ENCODE assay signal across 13 cellular contexts in genomic region chr17:83084214-83084613, GRCh38. TPM values are rescaled to one million over a fixed set of nuclear protein-coding genes. Genes with fewer than 3 reads are reported as not detected.
DNase-seq lines count a peak whose midpoint lies in the region; ATAC-seq and TF ChIP-seq lines count a peak whose summit lies in the region.
"Had no signal": no experiment of that assay in that cellular context is flagged by ENCODE, and none has a peak within 500 bp of the region (broad histone marks: within the 10 kb centered on the region; RNA-seq: fewer than 3 reads in every experiment).

No MANE protein-coding gene starts in this region.

- no peak overlapping the region for H3K4me3 Mint-ChIP-seq in T-cell
- H3K4me3 Mint-ChIP-seq: memory B cell had no signal

- H3K27me3 ChIP-seq in ACC112 (ENCODE audit: insufficient read depth, low read length) (no peaks in the 10 kb centered on the region; the same call in 1 of the 2 replicates), HUES48 (ENCODE audit: control insufficient read depth, insufficient read depth, low read length) (peaks cover 18% of the 10 kb centered on the region), neuronal stem cell (ENCODE audit: control insufficient read depth in 3 of 3, insufficient read depth in 3 of 3, low read depth in 1 of 3, low read length in 3 of 3) (peaks cover 0 to 15% (median 4%) of the 10 kb centered on the region in 3 experiments)

- no peak overlapping the region for H2BK120ac ChIP-seq in neuronal stem cell (ENCODE audit: low read depth, low read length)

- H2BK5ac ChIP-seq in neuronal stem cell (ENCODE audit: low read length): no peak overlapping the region

- H3K9me3 Mint-ChIP-seq in T-cell: no peaks in the 10 kb centered on the region
- H3K9me3 Mint-ChIP-seq: activated naive CD4-positive, alpha-beta T cell treated with anti-CD3 and anti-CD28 coated beads, Interleukin-2, amount 50 U/mL, for 24 hours; memory B cell had no signal

- H2BK12ac ChIP-seq in neuronal stem cell (ENCODE audit: low read length): no peak overlapping the region

- ATAC-seq in HG03457 (IDR thresholded peaks at IDR 0.05; ENCODE audit: unreplicated experiment) (no peak), T-cell (replicated peaks in 1 of 4) (no peak), HG03565 (IDR thresholded peaks at IDR 0.05; ENCODE audit: unreplicated experiment) (no peak)

- H2BK15ac ChIP-seq in neuronal stem cell (ENCODE audit: low read length): no peak overlapping the region

- H3K36me3 ChIP-seq in ACC112 (ENCODE audit: insufficient read depth, low read length) (peaks cover 6% of the 10 kb centered on the region; the same call in 1 of the 2 replicates), HUES48 (ENCODE audit: control insufficient read depth, insufficient read depth, low read length) (peaks cover 3% of the 10 kb centered on the region; the same call in 1 of the 2 replicates), neuronal stem cell (replicated peaks in 1 of 2; ENCODE audit: control insufficient read depth in 2 of 2, insufficient read depth in 2 of 2, low read length in 2 of 2) (peaks cover 0 to 32% of the 10 kb centered on the region in 2 donors)

- no peak overlapping the region for H3K18ac ChIP-seq in neuronal stem cell (ENCODE audit: low read length)

- DNase-seq in coronary artery (ENCODE audit: low spot score) (no peak), neuronal stem cell (ENCODE audit: low spot score) (no peak), T-cell (no peak)
- no peak for DNase-seq in NK-92 treated with Interleukin-12 subunit alpha and Interleukin-12 subunit beta, amount 100 ng/mL, for 24 hours (lab: John Stamatoyannopoulos, UW)
- DNase-seq: COR-L47, erythroblast, NCI-H2171 had no signal

- peak overlapping the region; percentile 48; the same call in 1 of the 2 replicates for H3K9ac ChIP-seq in HUES48 (ENCODE audit: low read depth, low read length)
- H3K9ac ChIP-seq in neuronal stem cell (ENCODE audit: low read depth, low read length, poor library complexity): no peak overlapping the region

- no peak overlapping the region for H4K91ac ChIP-seq in neuronal stem cell (ENCODE audit: low read depth, low read length, poor library complexity)

- H3K4me1 Mint-ChIP-seq in T-cell: peaks cover 13 to 48% (median 39%) of the 10 kb centered on the region in 3 donors

- H3K36me3 Mint-ChIP-seq in T-cell: no peaks in the 10 kb centered on the region
- H3K36me3 Mint-ChIP-seq: activated naive CD4-positive, alpha-beta T cell treated with anti-CD3 and anti-CD28 coated beads, Interleukin-2, amount 50 U/mL, for 24 hours had no signal

- H3K27ac ChIP-seq in ACC112 (ENCODE audit: low read depth, low read length) (peak overlapping the region; percentile 89), HUES48 (ENCODE audit: low read depth, low read length) (peak overlapping the region; percentile 83), coronary artery (peak overlapping the region; percentile 94 to 98), neuronal stem cell (replicated peaks; ENCODE audit: low read length) (no peak overlapping the region)

- H3K4me1 ChIP-seq in ACC112 (ENCODE audit: control insufficient read depth, insufficient read depth, low read length, unreplicated experiment) (peaks cover 44% of the 10 kb centered on the region), HUES48 (ENCODE audit: control insufficient read depth, insufficient read depth, low read length) (peaks cover 30% of the 10 kb centered on the region), neuronal stem cell (ENCODE audit: control insufficient read depth in 2 of 2, insufficient read depth in 1 of 2, low read depth in 1 of 2, low read length in 2 of 2) (peaks cover 7 to 10% of the 10 kb centered on the region in 2 donors)

- H2AK5ac ChIP-seq in neuronal stem cell (ENCODE audit: low read depth, low read length): no peak overlapping the region

- no peak overlapping the region for H3K4ac ChIP-seq in neuronal stem cell (ENCODE audit: low read length)

- peak overlapping the region; percentile 80 for H3K23ac ChIP-seq in neuronal stem cell (ENCODE audit: low read depth, low read length, poor library complexity)

- no peak for TF ChIP-seq CTCF in coronary artery (IDR thresholded peaks at IDR 0.05)

- H3K9me3 ChIP-seq in HUES48 (ENCODE audit: control insufficient read depth, insufficient read depth, low read length) (no peaks in the 10 kb centered on the region), neuronal stem cell (replicated peaks in 1 of 2; ENCODE audit: control insufficient read depth in 2 of 2, insufficient read depth in 1 of 2, low read depth in 1 of 2, low read length in 2 of 2) (no peaks in the 10 kb centered on the region)

- H4K8ac ChIP-seq in neuronal stem cell (ENCODE audit: low read depth, low read length): no peak overlapping the region

- H2AFZ ChIP-seq in ACC112 (ENCODE audit: low read length, unreplicated experiment) (no peak overlapping the region), neuronal stem cell (ENCODE audit: low read length) (no peak overlapping the region)

- peak overlapping the region; percentile 39 for H3K4me3 ChIP-seq in ACC112 (ENCODE audit: low read depth, low read length)
- 0 out of 2 replicates have a peak overlapping the region, but pooled peaks have one; percentile 10 for H3K4me3 ChIP-seq in HUES48 (ENCODE audit: low read depth, low read length)
- H3K4me3 ChIP-seq in coronary artery: peak overlapping the region; percentile 83
- H3K4me3 ChIP-seq in neuronal stem cell (ENCODE audit: low read length in 2 of 2): no peak overlapping the region

- no peaks in the 10 kb centered on the region for H3K27me3 Mint-ChIP-seq in T-cell
- H3K27me3 Mint-ChIP-seq: memory B cell had no signal

- peaks cover 17% of the 10 kb centered on the region for H3K79me1 ChIP-seq in neuronal stem cell (ENCODE audit: low read depth, low read length)

- no CpG with 5 or more reads among the region's 9 CpGs for WGBS in neuronal stem cell (ENCODE audit: extremely low coverage in 2 of 2, insufficient read length in 2 of 2, insufficient replicate concordance in 1 of 2), 2 donors

- H3K27ac Mint-ChIP-seq in T-cell: peak overlapping the region in 1 of 2 donors; percentile 70
- H3K27ac Mint-ChIP-seq: memory B cell had no signal

- no peak overlapping the region for H3K4me2 ChIP-seq in neuronal stem cell (ENCODE audit: insufficient read depth, low read length, poor library complexity, severe bottlenecking)

- no peak overlapping the region for H3K14ac ChIP-seq in neuronal stem cell (ENCODE audit: low read length)

- POLR2A ChIA-PET in T-cell (lab: Charles Lee): interaction anchor here in 1 of 2 donors (0.6 kb wide), 1 partner anchor 115 kb away, joined by 3 read pairs; no protein-coding TSS in a partner anchor

- peaks cover 69% of the 10 kb centered on the region for H3K79me2 ChIP-seq in ACC112 (ENCODE audit: control insufficient read depth, insufficient read depth, low read length, unreplicated experiment)

- CTCF ChIA-PET in T-cell (lab: Charles Lee): interaction anchor here in 1 of 2 donors (0.7 kb wide), 1 partner anchor 55 kb away, joined by 4 read pairs; no protein-coding TSS in a partner anchor

RNA-seq across cellular contexts. Expression of gene METRNL, which starts 4.8 kb away (rescaled TPM):
- polyA plus RNA-seq in neuronal stem cell (2013, experiment 1 of 2): 12.8 TPM
- polyA plus RNA-seq in neuronal stem cell (2013, experiment 2 of 2): 14.7 TPM
- total RNA-seq in T-cell: 10 to 100 TPM in 3 of 5 donors, 1 to 10 TPM in 2; 7.0 to 50.8 (median 11.9) TPM

Comparison
In these comparisons a context has a peak if more than half of its experiments do, and no peak if none do; other contexts are left out.
1. H3K4me3 ChIP-seq: peak in ACC112 (single experiment), HUES48 (single experiment) and coronary artery (single experiment); none in neuronal stem cell (0 of 2).